In the genomic region with DNA sequence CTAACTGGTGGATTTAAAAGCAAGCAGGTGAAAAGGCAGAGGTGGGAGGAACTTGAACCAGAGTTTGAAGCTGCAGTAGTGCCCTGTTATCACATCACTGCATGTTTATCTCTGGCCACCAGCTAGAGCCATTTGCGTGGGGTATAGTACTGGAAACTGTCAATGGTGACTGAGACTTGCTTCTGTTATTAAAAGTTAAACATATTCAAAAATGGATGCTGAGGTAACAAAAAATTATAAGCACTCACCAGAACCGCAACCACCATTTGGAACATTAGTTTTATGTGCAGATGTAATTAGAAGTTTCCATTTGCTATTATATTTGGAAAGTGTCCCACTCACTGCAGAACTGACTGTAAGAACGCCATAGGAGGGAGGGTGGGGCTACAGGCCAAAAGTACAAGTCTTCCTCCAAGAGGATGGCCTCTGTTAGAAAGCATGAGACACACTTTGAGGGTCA, we compare ENCODE assay signal across 1 cellular context.
TF ChIP-seq lines count a peak whose summit lies in the region.

No MANE protein-coding gene starts in this region.

TF ChIP-seq in H1, 55 proteins besides CTCF, POLR2A, EP300 and RAD21:
- TF ChIP-seq JUND (IDR thresholded peaks at IDR 0.05; ENCODE audit: low read length) (no peak), TCF12 (IDR thresholded peaks at IDR 0.05; ENCODE audit: low read depth, low read length) (no peak), POU5F1 (IDR thresholded peaks at IDR 0.05; ENCODE audit: low read depth, low read length) (no peak), TAF1 (IDR thresholded peaks at IDR 0.05; ENCODE audit: low read depth, low read length) (no peak), KDM4A (IDR thresholded peaks at IDR 0.05; ENCODE audit: low read depth, low read length, severe bottlenecking) (no peak), MAFK (IDR thresholded peaks at IDR 0.05; ENCODE audit: low read depth, low read length) (no peak), SP2 (IDR thresholded peaks at IDR 0.05; ENCODE audit: low read length) (no peak), GTF2F1 (IDR thresholded peaks at IDR 0.05; ENCODE audit: borderline replicate concordance, low read depth, low read length) (no peak), CHD2 (IDR thresholded peaks at IDR 0.05; ENCODE audit: low read length) (no peak), BCL11A (IDR thresholded peaks at IDR 0.05; ENCODE audit: low read depth in 2 of 2, low read length in 2 of 2) (no peak), KDM1A (IDR thresholded peaks at IDR 0.05; ENCODE audit: borderline replicate concordance, low read length) (no peak), CEBPB (IDR thresholded peaks at IDR 0.05; ENCODE audit: low read depth, low read length) (no peak), RFX5 (IDR thresholded peaks at IDR 0.05; ENCODE audit: borderline replicate concordance, low read depth, low read length) (no peak), EGR1 (IDR thresholded peaks at IDR 0.05; ENCODE audit: borderline replicate concordance, low read depth, low read length) (no peak), NRF1 (IDR thresholded peaks at IDR 0.05; ENCODE audit: low read depth, low read length) (no peak), CTBP2 (IDR thresholded peaks at IDR 0.05; ENCODE audit: borderline replicate concordance, insufficient read depth, insufficient read length, low read length) (no peak), NANOG (IDR thresholded peaks at IDR 0.05; ENCODE audit: insufficient read depth, low read depth, low read length, poor library complexity, severe bottlenecking) (no peak)
- TF ChIP-seq, protein P1, sequence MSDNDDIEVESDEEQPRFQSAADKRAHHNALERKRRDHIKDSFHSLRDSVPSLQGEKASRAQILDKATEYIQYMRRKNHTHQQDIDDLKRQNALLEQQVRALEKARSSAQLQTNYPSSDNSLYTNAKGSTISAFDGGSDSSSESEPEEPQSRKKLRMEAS (IDR thresholded peaks at IDR 0.05) = no peak
- TF ChIP-seq, protein P2, sequence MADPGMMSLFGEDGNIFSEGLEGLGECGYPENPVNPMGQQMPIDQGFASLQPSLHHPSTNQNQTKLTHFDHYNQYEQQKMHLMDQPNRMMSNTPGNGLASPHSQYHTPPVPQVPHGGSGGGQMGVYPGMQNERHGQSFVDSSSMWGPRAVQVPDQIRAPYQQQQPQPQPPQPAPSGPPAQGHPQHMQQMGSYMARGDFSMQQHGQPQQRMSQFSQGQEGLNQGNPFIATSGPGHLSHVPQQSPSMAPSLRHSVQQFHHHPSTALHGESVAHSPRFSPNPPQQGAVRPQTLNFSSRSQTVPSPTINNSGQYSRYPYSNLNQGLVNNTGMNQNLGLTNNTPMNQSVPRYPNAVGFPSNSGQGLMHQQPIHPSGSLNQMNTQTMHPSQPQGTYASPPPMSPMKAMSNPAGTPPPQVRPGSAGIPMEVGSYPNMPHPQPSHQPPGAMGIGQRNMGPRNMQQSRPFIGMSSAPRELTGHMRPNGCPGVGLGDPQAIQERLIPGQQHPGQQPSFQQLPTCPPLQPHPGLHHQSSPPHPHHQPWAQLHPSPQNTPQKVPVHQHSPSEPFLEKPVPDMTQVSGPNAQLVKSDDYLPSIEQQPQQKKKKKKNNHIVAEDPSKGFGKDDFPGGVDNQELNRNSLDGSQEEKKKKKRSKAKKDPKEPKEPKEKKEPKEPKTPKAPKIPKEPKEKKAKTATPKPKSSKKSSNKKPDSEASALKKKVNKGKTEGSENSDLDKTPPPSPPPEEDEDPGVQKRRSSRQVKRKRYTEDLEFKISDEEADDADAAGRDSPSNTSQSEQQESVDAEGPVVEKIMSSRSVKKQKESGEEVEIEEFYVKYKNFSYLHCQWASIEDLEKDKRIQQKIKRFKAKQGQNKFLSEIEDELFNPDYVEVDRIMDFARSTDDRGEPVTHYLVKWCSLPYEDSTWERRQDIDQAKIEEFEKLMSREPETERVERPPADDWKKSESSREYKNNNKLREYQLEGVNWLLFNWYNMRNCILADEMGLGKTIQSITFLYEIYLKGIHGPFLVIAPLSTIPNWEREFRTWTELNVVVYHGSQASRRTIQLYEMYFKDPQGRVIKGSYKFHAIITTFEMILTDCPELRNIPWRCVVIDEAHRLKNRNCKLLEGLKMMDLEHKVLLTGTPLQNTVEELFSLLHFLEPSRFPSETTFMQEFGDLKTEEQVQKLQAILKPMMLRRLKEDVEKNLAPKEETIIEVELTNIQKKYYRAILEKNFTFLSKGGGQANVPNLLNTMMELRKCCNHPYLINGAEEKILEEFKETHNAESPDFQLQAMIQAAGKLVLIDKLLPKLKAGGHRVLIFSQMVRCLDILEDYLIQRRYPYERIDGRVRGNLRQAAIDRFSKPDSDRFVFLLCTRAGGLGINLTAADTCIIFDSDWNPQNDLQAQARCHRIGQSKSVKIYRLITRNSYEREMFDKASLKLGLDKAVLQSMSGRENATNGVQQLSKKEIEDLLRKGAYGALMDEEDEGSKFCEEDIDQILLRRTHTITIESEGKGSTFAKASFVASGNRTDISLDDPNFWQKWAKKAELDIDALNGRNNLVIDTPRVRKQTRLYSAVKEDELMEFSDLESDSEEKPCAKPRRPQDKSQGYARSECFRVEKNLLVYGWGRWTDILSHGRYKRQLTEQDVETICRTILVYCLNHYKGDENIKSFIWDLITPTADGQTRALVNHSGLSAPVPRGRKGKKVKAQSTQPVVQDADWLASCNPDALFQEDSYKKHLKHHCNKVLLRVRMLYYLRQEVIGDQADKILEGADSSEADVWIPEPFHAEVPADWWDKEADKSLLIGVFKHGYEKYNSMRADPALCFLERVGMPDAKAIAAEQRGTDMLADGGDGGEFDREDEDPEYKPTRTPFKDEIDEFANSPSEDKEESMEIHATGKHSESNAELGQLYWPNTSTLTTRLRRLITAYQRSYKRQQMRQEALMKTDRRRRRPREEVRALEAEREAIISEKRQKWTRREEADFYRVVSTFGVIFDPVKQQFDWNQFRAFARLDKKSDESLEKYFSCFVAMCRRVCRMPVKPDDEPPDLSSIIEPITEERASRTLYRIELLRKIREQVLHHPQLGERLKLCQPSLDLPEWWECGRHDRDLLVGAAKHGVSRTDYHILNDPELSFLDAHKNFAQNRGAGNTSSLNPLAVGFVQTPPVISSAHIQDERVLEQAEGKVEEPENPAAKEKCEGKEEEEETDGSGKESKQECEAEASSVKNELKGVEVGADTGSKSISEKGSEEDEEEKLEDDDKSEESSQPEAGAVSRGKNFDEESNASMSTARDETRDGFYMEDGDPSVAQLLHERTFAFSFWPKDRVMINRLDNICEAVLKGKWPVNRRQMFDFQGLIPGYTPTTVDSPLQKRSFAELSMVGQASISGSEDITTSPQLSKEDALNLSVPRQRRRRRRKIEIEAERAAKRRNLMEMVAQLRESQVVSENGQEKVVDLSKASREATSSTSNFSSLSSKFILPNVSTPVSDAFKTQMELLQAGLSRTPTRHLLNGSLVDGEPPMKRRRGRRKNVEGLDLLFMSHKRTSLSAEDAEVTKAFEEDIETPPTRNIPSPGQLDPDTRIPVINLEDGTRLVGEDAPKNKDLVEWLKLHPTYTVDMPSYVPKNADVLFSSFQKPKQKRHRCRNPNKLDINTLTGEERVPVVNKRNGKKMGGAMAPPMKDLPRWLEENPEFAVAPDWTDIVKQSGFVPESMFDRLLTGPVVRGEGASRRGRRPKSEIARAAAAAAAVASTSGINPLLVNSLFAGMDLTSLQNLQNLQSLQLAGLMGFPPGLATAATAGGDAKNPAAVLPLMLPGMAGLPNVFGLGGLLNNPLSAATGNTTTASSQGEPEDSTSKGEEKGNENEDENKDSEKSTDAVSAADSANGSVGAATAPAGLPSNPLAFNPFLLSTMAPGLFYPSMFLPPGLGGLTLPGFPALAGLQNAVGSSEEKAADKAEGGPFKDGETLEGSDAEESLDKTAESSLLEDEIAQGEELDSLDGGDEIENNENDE (IDR thresholded peaks at IDR 0.05; ENCODE audit: insufficient replicate concordance, low read length) = no peak
- TF ChIP-seq, protein P3, sequence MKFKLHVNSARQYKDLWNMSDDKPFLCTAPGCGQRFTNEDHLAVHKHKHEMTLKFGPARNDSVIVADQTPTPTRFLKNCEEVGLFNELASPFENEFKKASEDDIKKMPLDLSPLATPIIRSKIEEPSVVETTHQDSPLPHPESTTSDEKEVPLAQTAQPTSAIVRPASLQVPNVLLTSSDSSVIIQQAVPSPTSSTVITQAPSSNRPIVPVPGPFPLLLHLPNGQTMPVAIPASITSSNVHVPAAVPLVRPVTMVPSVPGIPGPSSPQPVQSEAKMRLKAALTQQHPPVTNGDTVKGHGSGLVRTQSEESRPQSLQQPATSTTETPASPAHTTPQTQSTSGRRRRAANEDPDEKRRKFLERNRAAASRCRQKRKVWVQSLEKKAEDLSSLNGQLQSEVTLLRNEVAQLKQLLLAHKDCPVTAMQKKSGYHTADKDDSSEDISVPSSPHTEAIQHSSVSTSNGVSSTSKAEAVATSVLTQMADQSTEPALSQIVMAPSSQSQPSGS (IDR thresholded peaks at IDR 0.05; ENCODE audit: low read length) = no peak
